ENCODE assay signal across 18 cellular contexts in the genomic region with DNA sequence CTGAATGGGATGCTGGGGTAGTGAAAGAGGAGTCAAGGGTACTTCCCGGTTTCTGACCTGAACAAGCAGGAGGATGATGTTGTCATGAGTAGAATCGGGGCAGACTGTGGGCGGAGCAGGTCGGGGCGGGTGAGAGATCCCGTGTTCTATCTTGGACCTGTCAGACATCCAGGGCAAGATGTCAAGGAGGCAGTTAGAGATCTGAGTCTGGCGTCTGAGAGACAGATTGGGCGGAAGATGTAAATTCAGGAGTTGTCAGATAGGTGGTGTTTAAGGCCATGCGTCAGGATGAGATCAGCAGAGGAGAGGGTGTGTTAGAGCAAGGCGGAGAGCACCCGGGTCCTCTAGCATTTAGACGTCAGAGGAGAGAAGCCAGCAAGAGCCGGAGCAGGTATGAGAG.
DNase-seq lines count a peak whose midpoint lies in the region; ATAC-seq, FAIRE-seq and TF ChIP-seq lines count a peak whose summit lies in the region.
"Had no signal": no experiment of that assay in that cellular context is flagged by ENCODE, and none has a peak within 500 bp of the region (broad histone marks: within the 10 kb centered on the region; RNA-seq: fewer than 3 reads in every experiment).

No MANE protein-coding gene starts in this region.

- WGBS in A549 (ENCODE audit: missing lambda C conversion rate): 53% methylated on average over 13 of the region's 13 CpGs

- no peaks in the 10 kb centered on the region for H3K36me3 Mint-ChIP-seq in nephron progenitor cell (ENCODE audit: low read depth)

- CTCF ChIA-PET in A549 (lab: Yijun Ruan, JAX): no interaction called here

- FAIRE-seq in A549 (lab: Jason Lieb, UNC): no peak

- H3K4me1 ChIP-seq in A549 (no peaks in the 10 kb centered on the region), uterus (no peaks in the 10 kb centered on the region)

- no peak for TF ChIP-seq RAD21 in A549 (conservative IDR thresholded peaks at IDR 0.05 in 1 of 2, IDR thresholded peaks at IDR 0.05 in 1 of 2)

- H3K4me3 ChIP-seq in A549: no peak overlapping the region
- H3K4me3 ChIP-seq in uterus: no peak overlapping the region

- H3K9me3 ChIP-seq in A549 (no peaks in the 10 kb centered on the region), uterus (no peaks in the 10 kb centered on the region)

- no peak overlapping the region for H3K4me2 ChIP-seq in A549

- no peak for TF ChIP-seq CTCF in A549 (IDR thresholded peaks at IDR 0.05)
- TF ChIP-seq CTCF in nephron progenitor cell (IDR thresholded peaks at IDR 0.05): no peak
- no peak for TF ChIP-seq CTCF in uterus (IDR thresholded peaks at IDR 0.05)

- intact Hi-C loops in uterus (cut with DNase I; ENCODE audit: low total_unique reads): no loop called here

- H3K36me3 ChIP-seq in uterus: no peaks in the 10 kb centered on the region

- H3K4me3 Mint-ChIP-seq in nephron progenitor cell: no peak overlapping the region
- H3K4me3 Mint-ChIP-seq: B cell; CD4-positive, alpha-beta T cell had no signal

- TF ChIP-seq POLR2A in A549 (IDR thresholded peaks at IDR 0.05; ENCODE audit: low read length) (no peak), uterus (IDR thresholded peaks at IDR 0.05) (no peak)

- peak; percentile 29 to 37; a peak in 2 of 6 replicates for ATAC-seq in A549
- ATAC-seq: HCT116 had no signal

- H3K9me3 Mint-ChIP-seq in nephron progenitor cell: no peaks in the 10 kb centered on the region
- H3K9me3 Mint-ChIP-seq: CD4-positive, alpha-beta T cell had no signal

- H3K27ac ChIP-seq in A549 (no peak overlapping the region), caudate nucleus (ENCODE audit: low read depth, low read length) (no peak overlapping the region), uterus (no peak overlapping the region)

- peaks cover 34% of the 10 kb centered on the region for H3K27me3 Mint-ChIP-seq in nephron progenitor cell (ENCODE audit: low read depth, poor library complexity)

- peaks cover 11% of the 10 kb centered on the region for H3K4me1 Mint-ChIP-seq in nephron progenitor cell
- H3K4me1 Mint-ChIP-seq: B cell had no signal

- DNase-seq in A549 (ENCODE audit: low read depth in 1 of 2, low spot score in 1 of 2) (peak in 1 of 2 experiments; percentile 17), NCI-H2227 (lab: John Stamatoyannopoulos, UW; ENCODE audit: unreplicated experiment) (peak; percentile 55), caudate nucleus (lab: John Stamatoyannopoulos, UW) (peak in 34 of 61 donors; percentile 4 to 91 (median 30)), nephron progenitor cell (no peak), uterus (no peak), DMS114 treated with DMSO at 0.1 percent for 48 hours (lab: John Stamatoyannopoulos, UW; ENCODE audit: unreplicated experiment) (no peak), midbrain (lab: John Stamatoyannopoulos, UW) (no peak)
- DNase-seq in effector CD8-positive, alpha-beta T cell (lab: John Stamatoyannopoulos, UW): no peak
- DNase-seq: 8988T; C1 segment of cervical spinal cord; Calu3; CD4-positive, alpha-beta T cell; DMS153; DMS79 treated with DMSO at 0.1 percent for 48 hours; GDM1; IMR-90 had no signal

- H3K27ac Mint-ChIP-seq in nephron progenitor cell: peak overlapping the region; percentile 52
- H3K27ac Mint-ChIP-seq: B cell; CD4-positive, alpha-beta T cell had no signal

- POLR2A ChIA-PET in A549 (lab: Yijun Ruan, JAX): no interaction called here

- no peak for TF ChIP-seq EP300 in A549 (IDR thresholded peaks at IDR 0.05)

- H3K27me3 ChIP-seq in uterus: no peaks in the 10 kb centered on the region

TF ChIP-seq in A549, 52 proteins besides CTCF, POLR2A, EP300 and RAD21:
- TF ChIP-seq CBX8 (IDR thresholded peaks at IDR 0.05) (no peak), KDM1A (IDR thresholded peaks at IDR 0.05; ENCODE audit: low read depth) (no peak), GATA3 (IDR thresholded peaks at IDR 0.05; ENCODE audit: borderline replicate concordance) (no peak), HOXB5 (CRISPR knock-in tag; IDR thresholded peaks at IDR 0.05) (no peak), TFCP2L1 (CRISPR knock-in tag; IDR thresholded peaks at IDR 0.05) (no peak), PBX3 (IDR thresholded peaks at IDR 0.05) (no peak), NFE2L2 (conservative IDR thresholded peaks at IDR 0.05; ENCODE audit: low read length) (no peak), MAX (IDR thresholded peaks at IDR 0.05) (no peak), CHD2 (IDR thresholded peaks at IDR 0.05; ENCODE audit: low read length, partially characterized antibody) (no peak), JUNB (IDR thresholded peaks at IDR 0.05) (no peak), POLR2AphosphoS2 (conservative IDR thresholded peaks at IDR 0.05; ENCODE audit: low read length) (no peak)
- TF ChIP-seq, protein P1, sequence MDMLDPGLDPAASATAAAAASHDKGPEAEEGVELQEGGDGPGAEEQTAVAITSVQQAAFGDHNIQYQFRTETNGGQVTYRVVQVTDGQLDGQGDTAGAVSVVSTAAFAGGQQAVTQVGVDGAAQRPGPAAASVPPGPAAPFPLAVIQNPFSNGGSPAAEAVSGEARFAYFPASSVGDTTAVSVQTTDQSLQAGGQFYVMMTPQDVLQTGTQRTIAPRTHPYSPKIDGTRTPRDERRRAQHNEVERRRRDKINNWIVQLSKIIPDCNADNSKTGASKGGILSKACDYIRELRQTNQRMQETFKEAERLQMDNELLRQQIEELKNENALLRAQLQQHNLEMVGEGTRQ (IDR thresholded peaks at IDR 0.05): no peak
- TF ChIP-seq, protein P2, sequence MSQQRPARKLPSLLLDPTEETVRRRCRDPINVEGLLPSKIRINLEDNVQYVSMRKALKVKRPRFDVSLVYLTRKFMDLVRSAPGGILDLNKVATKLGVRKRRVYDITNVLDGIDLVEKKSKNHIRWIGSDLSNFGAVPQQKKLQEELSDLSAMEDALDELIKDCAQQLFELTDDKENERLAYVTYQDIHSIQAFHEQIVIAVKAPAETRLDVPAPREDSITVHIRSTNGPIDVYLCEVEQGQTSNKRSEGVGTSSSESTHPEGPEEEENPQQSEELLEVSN (IDR thresholded peaks at IDR 0.05; ENCODE audit: borderline replicate concordance, low read depth): no peak
TF ChIP-seq in A549: peak in this region for 0.

Comparison
In these comparisons a context has a peak if more than half of its experiments do, and no peak if none do; other contexts are left out.
1. DNase-seq: peak in NCI-H2227 (single experiment) and caudate nucleus (34 of 61); none in nephron progenitor cell (single experiment), uterus (0 of 2), effector CD8-positive, alpha-beta T cell (single experiment), DMS114 treated with DMSO at 0.1 percent for 48 hours (single experiment) and midbrain (single experiment).